In the genomic region with DNA sequence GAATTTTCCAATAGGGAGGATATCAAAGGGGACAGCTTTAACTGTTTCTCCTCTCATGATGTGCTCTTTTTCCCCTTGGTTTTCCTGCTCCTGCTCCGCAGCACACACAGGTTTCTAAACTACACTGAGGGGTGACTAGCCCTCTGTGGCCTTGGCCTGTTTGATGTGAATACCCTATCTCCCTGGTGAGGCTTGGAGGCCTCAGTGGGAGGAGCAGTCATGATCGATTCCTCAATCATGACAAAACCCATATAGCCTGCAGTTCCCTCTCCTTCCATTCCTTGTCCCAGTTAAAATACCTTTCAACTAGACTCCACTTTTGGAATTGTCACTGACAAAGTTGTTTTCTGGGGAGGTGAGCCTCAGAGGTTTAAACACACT, we compare ENCODE assay signal across 14 cellular contexts. TPM values are rescaled to one million over a fixed set of nuclear protein-coding genes. Genes with fewer than 3 reads are reported as not detected.
DNase-seq lines count a peak whose midpoint lies in the region; ATAC-seq and TF ChIP-seq lines count a peak whose summit lies in the region.
"Had no signal": no experiment of that assay in that cellular context is flagged by ENCODE, and none has a peak within 500 bp of the region (broad histone marks: within the 10 kb centered on the region; RNA-seq: fewer than 3 reads in every experiment).

No MANE protein-coding gene starts in this region.

- ATAC-seq in activated CD4-positive, alpha-beta T cell treated with anti-CD3 and anti-CD28 coated beads for 36 hours, result no peak
- ATAC-seq in IMR-90 (ENCODE audit: low read depth) (no peak), HG03520 (IDR thresholded peaks at IDR 0.05; ENCODE audit: unreplicated experiment) (no peak), HG02884 (IDR thresholded peaks at IDR 0.05; ENCODE audit: unreplicated experiment) (no peak)

- H3K4ac ChIP-seq in IMR-90 (ENCODE audit: low read depth, low read length), result peak overlapping the region; percentile 80

- H4K20me1 ChIP-seq in IMR-90 (ENCODE audit: insufficient read depth, low read length) (no peaks in the 10 kb centered on the region), neural progenitor cell (ENCODE audit: low read depth) (no peaks in the 10 kb centered on the region)

- H3K36me3 ChIP-seq in IMR-90 (ENCODE audit: control insufficient read depth, insufficient read depth, low read length) (no peaks in the 10 kb centered on the region), brain microvascular endothelial cell (replicated peaks) (no peaks in the 10 kb centered on the region), neural progenitor cell (no peaks in the 10 kb centered on the region), esophagus muscularis mucosa (no peaks in the 10 kb centered on the region)
- H3K36me3 ChIP-seq: ovary had no signal

- H3K4me1 ChIP-seq in IMR-90 (ENCODE audit: control insufficient read depth, insufficient read depth, low read length), result peaks cover 31% of the 10 kb centered on the region
- H3K4me1 ChIP-seq in neural progenitor cell, result peaks cover 6% of the 10 kb centered on the region
- peaks cover 2 to 30% (median 25%) of the 10 kb centered on the region in 4 donors for H3K4me1 ChIP-seq in esophagus muscularis mucosa

- H2AFZ ChIP-seq in IMR-90 (replicated peaks; ENCODE audit: low read length, poor library complexity) (peak overlapping the region; percentile 16), neural progenitor cell (replicated peaks) (no peak overlapping the region)

- no peak for DNase-seq in activated CD4-positive, alpha-beta T cell treated with anti-CD3 and anti-CD28 coated beads for 36 hours
- no peak for DNase-seq in activated CD4-positive, alpha-beta T cell treated with anti-CD3 and anti-CD28 coated beads, Interleukin-2, amount 50 U/mL, for 4 hours
- no peak for DNase-seq in IMR-90
- no peak for DNase-seq in brain microvascular endothelial cell
- DNase-seq in neural progenitor cell (ENCODE audit: low spot score), result no peak
- no peak for DNase-seq in esophagus muscularis mucosa (ENCODE audit: extremely low spot score)
- DNase-seq: DMS79 treated with DMSO at 0.1 percent for 48 hours, NCI-H2107, NCI-H82, ovary had no signal

- H3K4me2 ChIP-seq in IMR-90 (ENCODE audit: low read depth, low read length) (no peak overlapping the region), neural progenitor cell (no peak overlapping the region)

- TF ChIP-seq CTCF in IMR-90 (conservative IDR thresholded peaks at IDR 0.05; ENCODE audit: low read depth, low read length), result no peak
- no peak for TF ChIP-seq CTCF in brain microvascular endothelial cell (IDR thresholded peaks at IDR 0.05; ENCODE audit: low read depth, low read length, missing control alignments)
- TF ChIP-seq CTCF in neural progenitor cell (IDR thresholded peaks at IDR 0.05), result no peak
- TF ChIP-seq CTCF in esophagus muscularis mucosa (IDR thresholded peaks at IDR 0.05), result no peak

- H2BK5ac ChIP-seq in IMR-90 (ENCODE audit: low read depth, low read length, poor library complexity, severe bottlenecking), result peak overlapping the region; percentile 44

- TF ChIP-seq POLR2A in IMR-90 (IDR thresholded peaks at IDR 0.05; ENCODE audit: low read depth, low read length) (no peak; the same call in 1 of the 2 replicates), esophagus muscularis mucosa (IDR thresholded peaks at IDR 0.05; ENCODE audit: low read depth) (no peak)

- H3K9me3 ChIP-seq in IMR-90 (ENCODE audit: control insufficient read depth, insufficient read depth, low read length) (no peaks in the 10 kb centered on the region), neural progenitor cell (ENCODE audit: low read depth) (no peaks in the 10 kb centered on the region), esophagus muscularis mucosa (no peaks in the 10 kb centered on the region)
- H3K9me3 ChIP-seq: ovary had no signal

- peak overlapping the region; percentile 72; the same call in 1 of the 2 replicates for H4K5ac ChIP-seq in IMR-90 (ENCODE audit: low read depth, low read length)

- no peak overlapping the region for H3K4me3 Mint-ChIP-seq in activated CD4-positive, alpha-beta T cell treated with anti-CD3 and anti-CD28 coated beads for 36 hours
- H3K4me3 Mint-ChIP-seq in neural progenitor cell, result no peak overlapping the region
- H3K4me3 Mint-ChIP-seq: type B pancreatic cell had no signal

- peak overlapping the region; percentile 100 for H2BK15ac ChIP-seq in IMR-90 (ENCODE audit: low read depth, low read length)

- H3F3A ChIP-seq in neural progenitor cell (ENCODE audit: low read depth), result peaks cover 5% of the 10 kb centered on the region

- H3K79me2 ChIP-seq in neural progenitor cell (ENCODE audit: low read depth), result no peaks in the 10 kb centered on the region

- H2BK120ac ChIP-seq in IMR-90 (ENCODE audit: low read depth, low read length), result peak overlapping the region; percentile 78

- dilution Hi-C loops in IMR-90 (cut with HindIII; ENCODE audit: low sequenced_read_pairs, unreplicated experiment), result no loop called here

- no peak overlapping the region for H3K56ac ChIP-seq in IMR-90 (ENCODE audit: extremely low read depth, insufficient read depth, low read length)

- WGBS in IMR-90 (ENCODE audit: extremely low coverage in 2 of 2, insufficient read length in 1 of 2), 2 experiments, result no CpG with 5 or more reads among the region's 2 CpGs
- 93% methylated on average over 2 of the region's 2 CpGs for WGBS in esophagus muscularis mucosa

- H3K36me3 Mint-ChIP-seq in activated CD4-positive, alpha-beta T cell treated with anti-CD3 and anti-CD28 coated beads for 36 hours (ENCODE audit: low read depth), result no peaks in the 10 kb centered on the region
- H3K36me3 Mint-ChIP-seq in neural progenitor cell, result no peaks in the 10 kb centered on the region
- H3K36me3 Mint-ChIP-seq: type B pancreatic cell had no signal

- H2BK20ac ChIP-seq in IMR-90 (ENCODE audit: low read depth, low read length), result peak overlapping the region; percentile 97

- in situ Hi-C loops in IMR-90 (cut with MboI; ENCODE audit: low sequenced_read_pairs) (no loop called here), brain microvascular endothelial cell (cut with HindIII; ENCODE audit: low pct_ligation_motif_present, low sequenced_read_pairs) (no loop called here)

- H2AK9ac ChIP-seq in IMR-90 (replicated peaks; ENCODE audit: low read depth, low read length, poor library complexity), result peak overlapping the region; percentile 63

- peak overlapping the region; percentile 88 for H3K27ac Mint-ChIP-seq in activated CD4-positive, alpha-beta T cell treated with anti-CD3 and anti-CD28 coated beads for 36 hours
- peak overlapping the region; percentile 78 for H3K27ac Mint-ChIP-seq in neural progenitor cell

- peak overlapping the region in 1 of 2 experiments; percentile 81; a peak in 2 of 4 replicates for H4K8ac ChIP-seq in IMR-90 (ENCODE audit: low read depth in 2 of 2, low read length in 2 of 2)

- H3K27ac ChIP-seq in IMR-90 (ENCODE audit: insufficient read depth, low read length) (no peak overlapping the region), brain microvascular endothelial cell (peak overlapping the region; percentile 84), neural progenitor cell (no peak overlapping the region), esophagus muscularis mucosa (replicated peaks in 1 of 4) (no peak overlapping the region)
- H3K27ac ChIP-seq: ovary, VCaP had no signal

- peaks cover 33% of the 10 kb centered on the region for H3K9me1 ChIP-seq in IMR-90 (ENCODE audit: insufficient read depth, low read length)

- TF ChIP-seq EP300 in esophagus muscularis mucosa (IDR thresholded peaks at IDR 0.05), result no peak

- H3K27me3 Mint-ChIP-seq in activated CD4-positive, alpha-beta T cell treated with anti-CD3 and anti-CD28 coated beads for 36 hours, result no peaks in the 10 kb centered on the region
- peaks cover 2% of the 10 kb centered on the region for H3K27me3 Mint-ChIP-seq in neural progenitor cell (ENCODE audit: insufficient read depth, low read depth)
- H3K27me3 Mint-ChIP-seq: type B pancreatic cell had no signal

- H2AK5ac ChIP-seq in IMR-90 (ENCODE audit: low read depth, low read length), result peak overlapping the region; percentile 99

- H3K18ac ChIP-seq in IMR-90 (ENCODE audit: low read depth, low read length), result peak overlapping the region; percentile 90

- H3K4me3 ChIP-seq in IMR-90 (ENCODE audit: insufficient read depth, low read depth, low read length) (no peak overlapping the region), brain microvascular endothelial cell (ENCODE audit: low read depth, low read length) (no peak overlapping the region), neural progenitor cell (no peak overlapping the region), esophagus muscularis mucosa (no peak overlapping the region)
- H3K4me3 ChIP-seq: ovary had no signal

- intact Hi-C loops in activated CD4-positive, alpha-beta T cell treated with anti-CD3 and anti-CD28 coated beads for 36 hours (cut with DNase I, micrococcal nuclease), result loop anchor here in 1 of 2 experiments (5.0 kb wide), 1 partner anchor 122 kb away; no protein-coding TSS in a partner anchor
- intact Hi-C loops in IMR-90 (cut with micrococcal nuclease), result no loop called here
- intact Hi-C loops in esophagus muscularis mucosa (cut with DNase I), result no loop called here

- H3K9ac ChIP-seq in IMR-90 (ENCODE audit: low read depth, low read length) (no peak overlapping the region), neural progenitor cell (no peak overlapping the region)

- no TSS peak for BruUV-seq in IMR-90 (replicated peaks; lab: Mats Ljungman, UMichigan)

- peaks cover 85% of the 10 kb centered on the region for H3K4me1 Mint-ChIP-seq in activated CD4-positive, alpha-beta T cell treated with anti-CD3 and anti-CD28 coated beads for 36 hours
- peaks cover 43% of the 10 kb centered on the region for H3K4me1 Mint-ChIP-seq in neural progenitor cell

- peak overlapping the region; percentile 77 for H3K14ac ChIP-seq in IMR-90 (replicated peaks; ENCODE audit: low read depth, low read length)

- H3K27me3 ChIP-seq in IMR-90 (ENCODE audit: control insufficient read depth, insufficient read depth, low read length) (no peaks in the 10 kb centered on the region), brain microvascular endothelial cell (replicated peaks) (no peaks in the 10 kb centered on the region), neural progenitor cell (no peaks in the 10 kb centered on the region), esophagus muscularis mucosa (no peaks in the 10 kb centered on the region)
- H3K27me3 ChIP-seq: ovary had no signal

- peak overlapping the region; percentile 67 for H3K23ac ChIP-seq in IMR-90 (ENCODE audit: low read depth, low read length)

- POLR2A ChIA-PET in activated CD4-positive, alpha-beta T cell treated with anti-CD3 and anti-CD28 coated beads for 36 hours (lab: Charles Lee), result interaction anchor here (1.2 kb wide), 1 partner anchor 24 kb away, joined by 4 read pairs; a partner anchor contains a TSS
- POLR2A ChIA-PET in IMR-90 (lab: Charles Lee; ENCODE audit: unreplicated experiment), result no interaction called here

- H3K9me3 Mint-ChIP-seq in activated CD4-positive, alpha-beta T cell treated with anti-CD3 and anti-CD28 coated beads for 36 hours (ENCODE audit: low read depth), result no peaks in the 10 kb centered on the region
- peaks cover 7% of the 10 kb centered on the region for H3K9me3 Mint-ChIP-seq in neural progenitor cell
- H3K9me3 Mint-ChIP-seq: type B pancreatic cell had no signal

- H3K79me1 ChIP-seq in IMR-90 (ENCODE audit: low read depth in 1 of 2, low read length in 2 of 2), result peaks cover 0 to 9% of the 10 kb centered on the region in 2 experiments; a peak in 1 of 4 replicates

- peak overlapping the region; percentile 88 for H4K91ac ChIP-seq in IMR-90 (ENCODE audit: insufficient read depth, low read depth, low read length)

- CTCF ChIA-PET in activated CD4-positive, alpha-beta T cell treated with anti-CD3 and anti-CD28 coated beads for 36 hours (lab: Charles Lee), result interaction anchor here (1.2 to 9.0 kb wide), 4 partner anchors 13 to 613 kb away, joined by 3 to 78 read pairs (median 29); a partner anchor contains a TSS
- CTCF ChIA-PET in IMR-90 (lab: Yijun Ruan, JAX), result no interaction called here

- TF ChIP-seq RAD21 in IMR-90 (IDR thresholded peaks at IDR 0.05; ENCODE audit: low read length), result no peak

RNA-seq across cellular contexts. Expression of a gene that starts 24.0 kb away (rescaled TPM):
- 10 to 100 TPM; 51.1 to 51.7 TPM for total RNA-seq in activated CD4-positive, alpha-beta T cell treated with anti-CD3 and anti-CD28 coated beads for 36 hours
- total RNA-seq in IMR-90 (2012; rRNA removed) (46.7 and 52.3 TPM in 2 replicates), neural progenitor cell (ENCODE audit: low replicate concordance) (48.8 and 64.2 TPM in 2 replicates), esophagus muscularis mucosa (10 to 100 TPM; 40.1 to 46.5 (median 41.3) TPM)
- polyA plus RNA-seq in IMR-90 (2012; rRNA removed), result 13.7 and 17.3 TPM in 2 replicates
- polyA plus RNA-seq in IMR-90 (2012; cell fraction: cytosol; rRNA removed), result 6.2 and 15.2 TPM in 2 replicates
- polyA plus RNA-seq in IMR-90 (2012; cell fraction: nucleus; rRNA removed; ENCODE audit: low replicate concordance), result 23.8 and 84.1 TPM in 2 replicates
